Comparison of ENCODE assay signal across 9 cellular contexts in the genomic region with DNA sequence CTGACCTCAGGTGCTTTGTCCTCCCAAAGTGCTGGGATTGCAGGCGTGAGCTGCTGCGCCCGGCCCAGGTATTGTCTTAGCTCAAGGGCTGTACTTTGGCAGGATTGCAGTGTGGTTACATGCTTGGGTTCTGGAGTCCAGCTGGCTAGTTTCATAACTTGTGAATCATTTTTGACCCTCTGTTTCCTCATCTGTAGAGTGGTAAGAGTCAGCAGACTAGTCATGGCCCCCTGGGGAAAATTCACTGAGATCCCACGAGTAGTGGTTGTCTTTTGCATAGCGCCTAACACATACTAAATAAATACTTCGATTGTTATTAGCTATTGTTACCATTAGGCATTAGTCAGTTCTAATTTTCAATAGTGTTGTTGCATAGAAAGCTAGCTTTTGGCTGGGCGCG. TPM values are rescaled to one million over a fixed set of nuclear protein-coding genes. Genes with fewer than 3 reads are reported as not detected.
DNase-seq lines count a peak whose midpoint lies in the region; FAIRE-seq and TF ChIP-seq lines count a peak whose summit lies in the region.
"Had no signal": no experiment of that assay in that cellular context is flagged by ENCODE, and none has a peak within 500 bp of the region (broad histone marks: within the 10 kb centered on the region; RNA-seq: fewer than 3 reads in every experiment).

No MANE protein-coding gene starts in this region.

- H4K20me1 ChIP-seq in neural progenitor cell (ENCODE audit: low read depth): no peaks in the 10 kb centered on the region

- H3K36me3 ChIP-seq in neural progenitor cell: peaks cover under 1% of the 10 kb centered on the region

- no peaks in the 10 kb centered on the region for H3K9me3 Mint-ChIP-seq in neural progenitor cell

- no peak for TF ChIP-seq POLR2A in H54 (IDR thresholded peaks at IDR 0.05; ENCODE audit: low read depth, low read length)

- peak overlapping the region; percentile 95 for H3K27ac ChIP-seq in neural progenitor cell

- peaks cover 3% of the 10 kb centered on the region for H3K27me3 Mint-ChIP-seq in neural progenitor cell (ENCODE audit: insufficient read depth, low read depth)

- H3F3A ChIP-seq in neural progenitor cell (ENCODE audit: low read depth): peaks cover 47% of the 10 kb centered on the region

- no peaks in the 10 kb centered on the region for H3K9me3 ChIP-seq in neural progenitor cell (ENCODE audit: low read depth)

- peaks cover 32% of the 10 kb centered on the region for H3K79me2 ChIP-seq in neural progenitor cell (ENCODE audit: low read depth)

- no peak overlapping the region for H3K4me3 ChIP-seq in neural progenitor cell

- FAIRE-seq in H54 (lab: Jason Lieb, UNC): peak; percentile 70
- FAIRE-seq: islet of Langerhans had no signal

- DNase-seq in H54 (ENCODE audit: insufficient read length, low spot score) (peak; percentile 74), amniotic epithelial cell (ENCODE audit: low read depth) (peak; percentile 87), neural progenitor cell (ENCODE audit: low spot score) (no peak), NCI-H524 treated with DMSO at 0.1 percent for 48 hours (lab: John Stamatoyannopoulos, UW) (no peak)
- DNase-seq in effector CD8-positive, alpha-beta T cell (lab: John Stamatoyannopoulos, UW): no peak
- no peak for DNase-seq in activated effector memory CD4-positive, alpha-beta T cell treated with Interleukin-2 at 50 U/mL for 16 hours
- DNase-seq: cortex of kidney, DMS53 had no signal

- no peak overlapping the region for H2AFZ ChIP-seq in neural progenitor cell (replicated peaks)

- peak overlapping the region; percentile 70 for H3K4me2 ChIP-seq in neural progenitor cell

- H3K27me3 ChIP-seq in neural progenitor cell: no peaks in the 10 kb centered on the region

- peaks cover 25% of the 10 kb centered on the region for H3K4me1 ChIP-seq in neural progenitor cell

- no peak overlapping the region for H3K27ac Mint-ChIP-seq in neural progenitor cell

- peaks cover 16% of the 10 kb centered on the region for H3K36me3 Mint-ChIP-seq in neural progenitor cell

- H3K4me3 Mint-ChIP-seq in neural progenitor cell: no peak overlapping the region

- TF ChIP-seq CTCF in neural progenitor cell (IDR thresholded peaks at IDR 0.05): no peak

- H3K9ac ChIP-seq in neural progenitor cell: no peak overlapping the region

- H3K4me1 Mint-ChIP-seq in neural progenitor cell: peaks cover 23% of the 10 kb centered on the region

RNA-seq across cellular contexts. Expression of gene PTPA, which starts 14.3 kb away (rescaled TPM):
- total RNA-seq in neural progenitor cell (ENCODE audit: low replicate concordance): 82.4 and 133 TPM in 2 replicates

RNA-seq across cellular contexts. Expression of gene CRAT, which starts 14.9 kb away (rescaled TPM):
- 10.1 and 19.3 TPM in 2 replicates for total RNA-seq in neural progenitor cell (ENCODE audit: low replicate concordance)

RNA-seq across cellular contexts. Expression of gene DOLPP1, which starts 44.6 kb away (rescaled TPM):
- total RNA-seq in neural progenitor cell (ENCODE audit: low replicate concordance): 25.1 and 39.0 TPM in 2 replicates

RNA-seq across cellular contexts. Expression of gene IER5L, which starts 52.6 kb away (rescaled TPM):
- 12.2 and 32.7 TPM in 2 replicates for total RNA-seq in neural progenitor cell (ENCODE audit: low replicate concordance)

Comparison
In these comparisons a context has a peak if more than half of its experiments do, and no peak if none do; other contexts are left out.
1. DNase-seq: peak in H54 (single experiment) and amniotic epithelial cell (single experiment); none in neural progenitor cell (single experiment), effector CD8-positive, alpha-beta T cell (single experiment), activated effector memory CD4-positive, alpha-beta T cell treated with Interleukin-2 at 50 U/mL for 16 hours (single experiment) and NCI-H524 treated with DMSO at 0.1 percent for 48 hours (single experiment).